In genomic region chr22:22195265-22196017, GRCh38 we compare ENCODE assay signal across 8 cellular contexts. TPM values are rescaled to one million over a fixed set of nuclear protein-coding genes. Genes with fewer than 3 reads are reported as not detected.
DNase-seq lines count a peak whose midpoint lies in the region; ATAC-seq and TF ChIP-seq lines count a peak whose summit lies in the region.

No MANE protein-coding gene starts in this region.

- TF ChIP-seq CTCF in AG09319 (IDR thresholded peaks at IDR 0.05; ENCODE audit: low read depth, low read length), result peak; percentile 61

- no peak overlapping the region for H3K4me3 Mint-ChIP-seq in activated CD4-positive, alpha-beta T cell treated with anti-CD3 and anti-CD28 coated beads, Interleukin-2, amount 10 ng/mL, durations not matched to agents 7 days and 5 days
- peak overlapping the region; percentile 70 for H3K4me3 Mint-ChIP-seq in stimulated activated memory B cell treated with anti-CD40 and anti-IgM and Interleukin-4, amounts not matched to agents 10 μg/mL and 1 μg/mL and 100 μg/mL, for 72 hours

- no peaks in the 10 kb centered on the region for H3K36me3 Mint-ChIP-seq in activated CD4-positive, alpha-beta T cell treated with anti-CD3 and anti-CD28 coated beads, Interleukin-2, amount 10 ng/mL, durations not matched to agents 7 days and 5 days (ENCODE audit: low read depth)
- H3K36me3 Mint-ChIP-seq in stimulated activated memory B cell treated with anti-CD40 and anti-IgM and Interleukin-4, amounts not matched to agents 10 μg/mL and 1 μg/mL and 100 μg/mL, for 72 hours, result peaks cover 2% of the 10 kb centered on the region

- DNase-seq in AG09319 (ENCODE audit: extremely low read depth, low read depth) (no peak), NCI-H460 (ENCODE audit: extremely low read depth, low read depth) (peak; percentile 70), mucosa of gallbladder (ENCODE audit: low spot score) (peak; percentile 72)
- peak; percentile 90 for DNase-seq in activated CD4-positive, alpha-beta T cell treated with anti-CD3 and anti-CD28 coated beads, Interleukin-2, amount 10 ng/mL, durations not matched to agents 7 days and 5 days
- peak; percentile 78 for DNase-seq in effector CD4-positive, alpha-beta T cell

- CTCF ChIA-PET in activated CD4-positive, alpha-beta T cell treated with anti-CD3 and anti-CD28 coated beads, Interleukin-2, amount 10 ng/mL, durations not matched to agents 7 days and 5 days (lab: Charles Lee), result interaction anchor here (0.6 to 1.5 kb wide), 6 partner anchors 12 to 293 kb away, joined by 3 to 6 read pairs (median 3); no protein-coding TSS in a partner anchor

- H3K27ac Mint-ChIP-seq in activated CD4-positive, alpha-beta T cell treated with anti-CD3 and anti-CD28 coated beads, Interleukin-2, amount 10 ng/mL, durations not matched to agents 7 days and 5 days, result no peak overlapping the region
- peak overlapping the region; percentile 81 for H3K27ac Mint-ChIP-seq in stimulated activated memory B cell treated with anti-CD40 and anti-IgM and Interleukin-4, amounts not matched to agents 10 μg/mL and 1 μg/mL and 100 μg/mL, for 72 hours

- no peaks in the 10 kb centered on the region for H3K4me1 Mint-ChIP-seq in activated CD4-positive, alpha-beta T cell treated with anti-CD3 and anti-CD28 coated beads, Interleukin-2, amount 10 ng/mL, durations not matched to agents 7 days and 5 days
- peaks cover 44% of the 10 kb centered on the region for H3K4me1 Mint-ChIP-seq in stimulated activated memory B cell treated with anti-CD40 and anti-IgM and Interleukin-4, amounts not matched to agents 10 μg/mL and 1 μg/mL and 100 μg/mL, for 72 hours

- H3K27me3 Mint-ChIP-seq in activated CD4-positive, alpha-beta T cell treated with anti-CD3 and anti-CD28 coated beads, Interleukin-2, amount 10 ng/mL, durations not matched to agents 7 days and 5 days, result peaks cover 31% of the 10 kb centered on the region
- no peaks in the 10 kb centered on the region for H3K27me3 Mint-ChIP-seq in stimulated activated memory B cell treated with anti-CD40 and anti-IgM and Interleukin-4, amounts not matched to agents 10 μg/mL and 1 μg/mL and 100 μg/mL, for 72 hours

- POLR2A ChIA-PET in activated CD4-positive, alpha-beta T cell treated with anti-CD3 and anti-CD28 coated beads, Interleukin-2, amount 10 ng/mL, durations not matched to agents 7 days and 5 days (lab: Charles Lee), result no interaction called here

- ATAC-seq in GM18868 (IDR thresholded peaks at IDR 0.05; ENCODE audit: unreplicated experiment) (peak; percentile 56), HG03139 (IDR thresholded peaks at IDR 0.05; ENCODE audit: unreplicated experiment) (peak; percentile 55)
- peak; percentile 93 for ATAC-seq in stimulated activated memory B cell treated with anti-CD40 and anti-IgM and Interleukin-4, amounts not matched to agents 10 μg/mL and 1 μg/mL and 100 μg/mL, for 72 hours

- no peaks in the 10 kb centered on the region for H3K9me3 Mint-ChIP-seq in activated CD4-positive, alpha-beta T cell treated with anti-CD3 and anti-CD28 coated beads, Interleukin-2, amount 10 ng/mL, durations not matched to agents 7 days and 5 days
- H3K9me3 Mint-ChIP-seq in stimulated activated memory B cell treated with anti-CD40 and anti-IgM and Interleukin-4, amounts not matched to agents 10 μg/mL and 1 μg/mL and 100 μg/mL, for 72 hours, result no peaks in the 10 kb centered on the region

RNA-seq across cellular contexts. Expression of gene VPREB1, which starts 49.1 kb away (rescaled TPM):
- total RNA-seq in NCI-H460 (2014; rRNA removed; shearing (Covaris generic)), result not detected in 2 replicates
- polyA plus RNA-seq in NCI-H460 (2014; cell fraction: nucleus; rRNA removed), result not detected in 2 replicates
- not detected for total RNA-seq in activated CD4-positive, alpha-beta T cell treated with anti-CD3 and anti-CD28 coated beads, Interleukin-2, amount 10 ng/mL, durations not matched to agents 7 days and 5 days
- total RNA-seq in mucosa of gallbladder, result not detected
